Comparison of ENCODE assay signal across 25 cellular contexts in the genomic region with DNA sequence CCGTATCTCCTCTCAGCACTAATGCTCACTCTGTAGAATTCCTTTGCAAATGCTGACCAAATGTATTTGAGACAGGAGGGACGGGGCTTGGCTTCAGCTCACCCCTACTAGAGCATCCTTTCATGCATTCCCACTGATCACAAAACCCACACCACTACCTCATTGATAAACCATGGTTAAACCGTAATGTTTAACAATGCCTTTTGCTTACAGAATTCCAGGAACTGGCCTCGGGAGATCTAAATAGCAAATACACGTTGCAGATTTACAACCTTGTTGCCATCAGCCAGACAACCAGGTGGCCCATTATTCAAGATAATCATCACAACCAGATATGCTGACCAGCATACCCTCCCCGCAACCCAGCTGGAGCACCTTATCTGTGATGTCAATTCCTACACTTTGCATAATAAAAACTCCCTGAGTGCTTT.
A peak's percentile ranks its signal among the peaks of the same experiment; 100 is the strongest.
DNase-seq lines count a peak whose midpoint lies in the region; ATAC-seq and TF ChIP-seq lines count a peak whose summit lies in the region.
"Had no signal": no experiment of that assay in that cellular context is flagged by ENCODE, and none has a peak within 500 bp of the region (broad histone marks: within the 10 kb centered on the region; RNA-seq: fewer than 3 reads in every experiment).

No MANE protein-coding gene starts in this region.

- H4K91ac ChIP-seq in mesenchymal stem cell (ENCODE audit: low read length), result no peak overlapping the region

- no peak overlapping the region for H2BK12ac ChIP-seq in mesenchymal stem cell (ENCODE audit: low read length in 2 of 2)

- H2AFZ ChIP-seq in mesenchymal stem cell (ENCODE audit: low read depth, low read length), result no peak overlapping the region

- no peaks in the 10 kb centered on the region for H3K27me3 ChIP-seq in endodermal cell (ENCODE audit: control insufficient read depth, insufficient read depth, low read length, poor library complexity, severe bottlenecking)
- no peaks in the 10 kb centered on the region for H3K27me3 ChIP-seq in mesenchymal stem cell (ENCODE audit: control insufficient read depth in 1 of 2, insufficient read depth in 1 of 2, low read length in 2 of 2)
- H3K27me3 ChIP-seq in left lung, result no peaks in the 10 kb centered on the region
- H3K27me3 ChIP-seq in heart left ventricle, result no peaks in the 10 kb centered on the region
- H3K27me3 ChIP-seq: BLaER1 treated with 17β-estradiol and CSF1 and Interleukin-3, amounts not matched to agents 10 nM and 100 nM; cardiac muscle cell; esophagus muscularis mucosa; Peyer's patch; SJCRH30; suprapubic skin had no signal

- peak; percentile 70 for DNase-seq in DMS153 (lab: John Stamatoyannopoulos, UW)
- peak; percentile 87 for DNase-seq in NCI-H146 (lab: John Stamatoyannopoulos, UW)
- peak; percentile 85 for DNase-seq in endodermal cell
- DNase-seq in mesenchymal stem cell, result peak; percentile 0
- DNase-seq in NCI-H187 (lab: John Stamatoyannopoulos, UW), result no peak
- DNase-seq in left lung, result no peak
- DNase-seq in activated CD4-positive, alpha-beta T cell treated with anti-CD3 and anti-CD28 coated beads for 36 hours, result no peak
- DNase-seq in heart left ventricle, result no peak
- DNase-seq: activated naive CD4-positive, alpha-beta T cell treated with anti-CD3 and anti-CD28 coated beads, Interleukin-2, amount 10 ng/mL, durations not matched to agents 7 days and 5 days; cortex of kidney; left colon; naive thymus-derived CD8-positive, alpha-beta T cell; NCI-H1092; Peyer's patch; SJCRH30; small intestine; T-helper 2 cell had no signal

- H3K27me3 Mint-ChIP-seq in endodermal cell (ENCODE audit: insufficient read depth), result no peaks in the 10 kb centered on the region
- H3K27me3 Mint-ChIP-seq in activated CD4-positive, alpha-beta T cell treated with anti-CD3 and anti-CD28 coated beads for 36 hours, result no peaks in the 10 kb centered on the region
- H3K27me3 Mint-ChIP-seq: activated naive CD4-positive, alpha-beta T cell treated with anti-CD3 and anti-CD28 coated beads, Interleukin-2, amount 10 ng/mL, durations not matched to agents 7 days and 5 days; naive thymus-derived CD8-positive, alpha-beta T cell had no signal

- H2BK120ac ChIP-seq in mesenchymal stem cell (ENCODE audit: low read depth, low read length), result no peak overlapping the region

- H3K4me1 ChIP-seq in endodermal cell (ENCODE audit: control insufficient read depth, insufficient read depth, low read length) (peaks cover 8% of the 10 kb centered on the region), mesenchymal stem cell (ENCODE audit: control insufficient read depth, insufficient read depth, low read depth, low read length) (no peaks in the 10 kb centered on the region), left lung (no peaks in the 10 kb centered on the region), heart left ventricle (no peaks in the 10 kb centered on the region)
- H3K4me1 ChIP-seq: BLaER1 treated with 17β-estradiol and CSF1 and Interleukin-3, amounts not matched to agents 10 nM and 100 nM; esophagus muscularis mucosa; HAP-1; Peyer's patch; SJCRH30; suprapubic skin had no signal

- no peak overlapping the region for H3K9ac ChIP-seq in endodermal cell (ENCODE audit: extremely low read depth, low read length, poor library complexity, severe bottlenecking)
- no peak overlapping the region for H3K9ac ChIP-seq in mesenchymal stem cell (ENCODE audit: low read length)
- H3K9ac ChIP-seq: BLaER1 treated with 17β-estradiol and CSF1 and Interleukin-3, amounts not matched to agents 10 nM and 100 nM had no signal

- H3K36me3 ChIP-seq in endodermal cell (ENCODE audit: control insufficient read depth, insufficient read depth, low read length) (no peaks in the 10 kb centered on the region), mesenchymal stem cell (ENCODE audit: control insufficient read depth in 1 of 2, insufficient read depth in 2 of 2, low read depth in 1 of 2, low read length in 2 of 2) (no peaks in the 10 kb centered on the region), left lung (no peaks in the 10 kb centered on the region), heart left ventricle (no peaks in the 10 kb centered on the region)
- H3K36me3 ChIP-seq: BLaER1 treated with 17β-estradiol and CSF1 and Interleukin-3, amounts not matched to agents 10 nM and 100 nM; cardiac muscle cell; esophagus muscularis mucosa; HAP-1; Peyer's patch; SJCRH30; suprapubic skin had no signal

- no peak for TF ChIP-seq POLR2A in heart left ventricle (IDR thresholded peaks at IDR 0.05)

- H3K27ac ChIP-seq in endodermal cell (ENCODE audit: low read depth, low read length) (no peak overlapping the region), mesenchymal stem cell (ENCODE audit: low read length, poor library complexity, severe bottlenecking) (no peak overlapping the region), left lung (no peak overlapping the region), heart left ventricle (no peak overlapping the region)
- H3K27ac ChIP-seq: BLaER1 treated with 17β-estradiol and CSF1 and Interleukin-3, amounts not matched to agents 10 nM and 100 nM; cardiac muscle cell; esophagus muscularis mucosa; HL-60; Peyer's patch; SJCRH30; suprapubic skin; VCaP had no signal

- H3K9me3 Mint-ChIP-seq in endodermal cell, result peaks cover 4% of the 10 kb centered on the region
- H3K9me3 Mint-ChIP-seq in activated CD4-positive, alpha-beta T cell treated with anti-CD3 and anti-CD28 coated beads for 36 hours (ENCODE audit: low read depth), result peaks cover 12% of the 10 kb centered on the region
- H3K9me3 Mint-ChIP-seq: activated naive CD4-positive, alpha-beta T cell treated with anti-CD3 and anti-CD28 coated beads, Interleukin-2, amount 10 ng/mL, durations not matched to agents 7 days and 5 days; activated T-helper 1 cell treated with anti-CD3 and anti-CD28 coated beads, Interleukin-12 subunit alpha, Interleukin-12 subunit beta, Interleukin-2, Interleukin-4 antibody, amounts not matched to agents 30 ng/mL and 10 ng/mL and 1 ng/mL, durations not matched to agents 14 hours and 24 hours and 36 hours had no signal

- H2BK5ac ChIP-seq in mesenchymal stem cell (ENCODE audit: low read depth, low read length, poor library complexity, severe bottlenecking), result no peak overlapping the region

- no peak overlapping the region for H2AK5ac ChIP-seq in mesenchymal stem cell (ENCODE audit: low read length, severe bottlenecking)

- CTCF ChIA-PET in activated CD4-positive, alpha-beta T cell treated with anti-CD3 and anti-CD28 coated beads for 36 hours (lab: Charles Lee), result no interaction called here

- H3K4me2 ChIP-seq in mesenchymal stem cell (ENCODE audit: low read length, poor library complexity, severe bottlenecking), result no peak overlapping the region
- H3K4me2 ChIP-seq: BLaER1 treated with 17β-estradiol and CSF1 and Interleukin-3, amounts not matched to agents 10 nM and 100 nM had no signal

- H3K4me3 ChIP-seq in endodermal cell (ENCODE audit: low read length) (peak overlapping the region; percentile 33), mesenchymal stem cell (ENCODE audit: insufficient read depth in 1 of 2, low read depth in 1 of 2, low read length in 2 of 2) (no peak overlapping the region), left lung (no peak overlapping the region), heart left ventricle (no peak overlapping the region)
- H3K4me3 ChIP-seq: BLaER1 treated with 17β-estradiol and CSF1 and Interleukin-3, amounts not matched to agents 10 nM and 100 nM; cardiac muscle cell; esophagus muscularis mucosa; HAP-1; Peyer's patch; SJCRH30; suprapubic skin had no signal

- peak overlapping the region; percentile 56 for H3K27ac Mint-ChIP-seq in endodermal cell
- H3K27ac Mint-ChIP-seq in activated CD4-positive, alpha-beta T cell treated with anti-CD3 and anti-CD28 coated beads for 36 hours, result no peak overlapping the region
- H3K27ac Mint-ChIP-seq: activated naive CD4-positive, alpha-beta T cell treated with anti-CD3 and anti-CD28 coated beads, Interleukin-2, amount 10 ng/mL, durations not matched to agents 7 days and 5 days; activated T-helper 1 cell treated with anti-CD3 and anti-CD28 coated beads, Interleukin-12 subunit alpha, Interleukin-12 subunit beta, Interleukin-2, Interleukin-4 antibody, amounts not matched to agents 30 ng/mL and 10 ng/mL and 1 ng/mL, durations not matched to agents 14 hours and 24 hours and 36 hours; naive thymus-derived CD8-positive, alpha-beta T cell had no signal

- H3K14ac ChIP-seq in mesenchymal stem cell (ENCODE audit: low read length in 2 of 2), result no peak overlapping the region

- no peak for ATAC-seq in left lung
- no peak for ATAC-seq in activated CD4-positive, alpha-beta T cell treated with anti-CD3 and anti-CD28 coated beads for 36 hours
- ATAC-seq in heart left ventricle, result no peak
- ATAC-seq: left colon; naive thymus-derived CD8-positive, alpha-beta T cell had no signal

- 5 to 16% methylated on average over 4 to 6 of the region's 6 CpGs for WGBS in endodermal cell (ENCODE audit: insufficient coverage in 1 of 2, insufficient read length in 1 of 2), 2 experiments
- WGBS in mesenchymal stem cell, result 17% methylated on average over 6 of the region's 6 CpGs
- 13 to 20% (median 16%) methylated on average over 6 of the region's 6 CpGs for WGBS in heart left ventricle, 4 donors

- no peak overlapping the region for H2BK15ac ChIP-seq in mesenchymal stem cell (ENCODE audit: low read depth, poor library complexity, severe bottlenecking)

- H3K23ac ChIP-seq in mesenchymal stem cell (ENCODE audit: low read length in 2 of 2), result no peak overlapping the region

- H3K4me1 Mint-ChIP-seq in endodermal cell, result peaks cover 23% of the 10 kb centered on the region
- no peaks in the 10 kb centered on the region for H3K4me1 Mint-ChIP-seq in activated CD4-positive, alpha-beta T cell treated with anti-CD3 and anti-CD28 coated beads for 36 hours
- H3K4me1 Mint-ChIP-seq: activated naive CD4-positive, alpha-beta T cell treated with anti-CD3 and anti-CD28 coated beads, Interleukin-2, amount 10 ng/mL, durations not matched to agents 7 days and 5 days; naive thymus-derived CD8-positive, alpha-beta T cell had no signal

- no peak for TF ChIP-seq CTCF in endodermal cell (conservative IDR thresholded peaks at IDR 0.05)
- no peak for TF ChIP-seq CTCF in left lung (IDR thresholded peaks at IDR 0.05)
- TF ChIP-seq CTCF in heart left ventricle (IDR thresholded peaks at IDR 0.05), result no peak

- no peak overlapping the region for H3K18ac ChIP-seq in mesenchymal stem cell (ENCODE audit: low read depth in 1 of 2, low read length in 2 of 2)

- H4K8ac ChIP-seq in mesenchymal stem cell (ENCODE audit: low read length), result no peak overlapping the region

- no peaks in the 10 kb centered on the region for H3K79me1 ChIP-seq in mesenchymal stem cell (replicated peaks; ENCODE audit: low read length, poor library complexity, severe bottlenecking)

- peaks cover 6% of the 10 kb centered on the region for H3K9me3 ChIP-seq in endodermal cell (ENCODE audit: control insufficient read depth, low read length)
- H3K9me3 ChIP-seq in mesenchymal stem cell (ENCODE audit: control insufficient read depth, low read length), result peaks cover 3% of the 10 kb centered on the region
- H3K9me3 ChIP-seq in left lung, result peaks cover 0 to 3% of the 10 kb centered on the region in 2 donors
- H3K9me3 ChIP-seq in heart left ventricle, result no peaks in the 10 kb centered on the region
- H3K9me3 ChIP-seq: BLaER1 treated with 17β-estradiol and CSF1 and Interleukin-3, amounts not matched to agents 10 nM and 100 nM; esophagus muscularis mucosa; HAP-1; SJCRH30; suprapubic skin had no signal

- intact Hi-C loops in left lung (cut with DNase I), result no loop called here
- intact Hi-C loops in activated CD4-positive, alpha-beta T cell treated with anti-CD3 and anti-CD28 coated beads for 36 hours (cut with DNase I, micrococcal nuclease), result no loop called here
- intact Hi-C loops in heart left ventricle (cut with DNase I), result no loop called here

- POLR2A ChIA-PET in activated CD4-positive, alpha-beta T cell treated with anti-CD3 and anti-CD28 coated beads for 36 hours (lab: Charles Lee), result no interaction called here

- no peak overlapping the region for H3K4ac ChIP-seq in mesenchymal stem cell (ENCODE audit: low read depth in 1 of 2, low read length in 2 of 2)

- H3K4me3 Mint-ChIP-seq in endodermal cell, result peak overlapping the region; percentile 2
- no peak overlapping the region for H3K4me3 Mint-ChIP-seq in activated CD4-positive, alpha-beta T cell treated with anti-CD3 and anti-CD28 coated beads for 36 hours
- H3K4me3 Mint-ChIP-seq: activated naive CD4-positive, alpha-beta T cell treated with anti-CD3 and anti-CD28 coated beads, Interleukin-2, amount 10 ng/mL, durations not matched to agents 7 days and 5 days; activated T-helper 1 cell treated with anti-CD3 and anti-CD28 coated beads, Interleukin-12 subunit alpha, Interleukin-12 subunit beta, Interleukin-2, Interleukin-4 antibody, amounts not matched to agents 30 ng/mL and 10 ng/mL and 1 ng/mL, durations not matched to agents 14 hours and 24 hours and 36 hours; naive thymus-derived CD8-positive, alpha-beta T cell had no signal

- H3K36me3 Mint-ChIP-seq in endodermal cell (ENCODE audit: low read depth), result no peaks in the 10 kb centered on the region
- no peaks in the 10 kb centered on the region for H3K36me3 Mint-ChIP-seq in activated CD4-positive, alpha-beta T cell treated with anti-CD3 and anti-CD28 coated beads for 36 hours (ENCODE audit: low read depth)
- H3K36me3 Mint-ChIP-seq: activated naive CD4-positive, alpha-beta T cell treated with anti-CD3 and anti-CD28 coated beads, Interleukin-2, amount 10 ng/mL, durations not matched to agents 7 days and 5 days; naive thymus-derived CD8-positive, alpha-beta T cell had no signal

Comparison
In these comparisons a context has a peak if more than half of its experiments do, and no peak if none do; other contexts are left out.
1. DNase-seq: peak in DMS153 (single experiment), NCI-H146 (single experiment), endodermal cell (single experiment) and mesenchymal stem cell (single experiment); none in NCI-H187 (0 of 2), left lung (0 of 2), activated CD4-positive, alpha-beta T cell treated with anti-CD3 and anti-CD28 coated beads for 36 hours (single experiment) and heart left ventricle (0 of 5).